In the genomic region with DNA sequence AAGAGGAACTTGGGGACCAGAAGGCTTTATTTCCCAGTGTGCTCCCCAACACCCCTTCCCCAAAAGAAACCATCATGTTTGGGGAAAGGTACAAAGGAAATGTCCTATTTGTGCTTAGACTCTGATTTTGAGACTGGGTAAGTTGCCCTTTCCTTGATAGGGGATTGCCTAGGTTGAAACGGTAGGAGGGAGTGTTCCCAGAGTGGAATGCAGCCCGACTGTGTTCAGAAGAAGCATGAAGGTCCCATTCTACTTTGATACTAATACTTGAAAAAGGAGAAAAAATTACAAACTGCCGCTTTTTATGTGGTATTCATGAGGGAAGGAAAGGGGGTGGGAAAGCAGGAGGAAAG, we compare ENCODE assay signal across 8 cellular contexts. TPM values are rescaled to one million over a fixed set of nuclear protein-coding genes. Genes with fewer than 3 reads are reported as not detected.
DNase-seq lines count a peak whose midpoint lies in the region; ATAC-seq and TF ChIP-seq lines count a peak whose summit lies in the region.
"Had no signal": no experiment of that assay in that cellular context is flagged by ENCODE, and none has a peak within 500 bp of the region (broad histone marks: within the 10 kb centered on the region; RNA-seq: fewer than 3 reads in every experiment).

No MANE protein-coding gene starts in this region.

- 67% methylated on average over 3 of the region's 3 CpGs for WGBS in esophagus muscularis mucosa

- H3K27ac ChIP-seq in naive thymus-derived CD4-positive, alpha-beta T cell (ENCODE audit: low read depth, low read length): peak overlapping the region; percentile 66
- no peak overlapping the region for H3K27ac ChIP-seq in esophagus muscularis mucosa (replicated peaks in 1 of 4)

- H3K9me3 ChIP-seq in T-helper 17 cell (ENCODE audit: control insufficient read depth, low read length, poor library complexity, severe bottlenecking): no peaks in the 10 kb centered on the region
- H3K9me3 ChIP-seq in naive thymus-derived CD4-positive, alpha-beta T cell (ENCODE audit: control insufficient read depth in 2 of 3, low read length in 3 of 3): no peaks in the 10 kb centered on the region
- no peaks in the 10 kb centered on the region for H3K9me3 ChIP-seq in esophagus muscularis mucosa

- CTCF ChIA-PET in naive thymus-derived CD4-positive, alpha-beta T cell (lab: Charles Lee): interaction anchor here (0.6 to 4.5 kb wide), 12 partner anchors 10 to 143 kb away, joined by 3 to 58 read pairs (median 4); partner anchors contain the start of genes MND1 and TMEM131L

- intact Hi-C loops in naive thymus-derived CD4-positive, alpha-beta T cell (cut with micrococcal nuclease): loop anchor here (1.0 to 5.0 kb wide), 13 partner anchors 17 to 896 kb away; partner anchors contain the start of genes FBXW7 (in 1 of the 2) and TMEM131L (in 1 of the 2)
- intact Hi-C loops in esophagus muscularis mucosa (cut with DNase I): loop anchor here (10.0 kb wide), 1 partner anchor 141 kb away; no protein-coding TSS in a partner anchor

- H3K36me3 ChIP-seq in naive thymus-derived CD4-positive, alpha-beta T cell (ENCODE audit: control insufficient read depth in 2 of 3, insufficient read depth in 3 of 3, low read length in 3 of 3): no peaks in the 10 kb centered on the region
- no peaks in the 10 kb centered on the region for H3K36me3 ChIP-seq in esophagus muscularis mucosa

- POLR2A ChIA-PET in naive thymus-derived CD4-positive, alpha-beta T cell (lab: Charles Lee): interaction anchor here (1.2 to 4.5 kb wide), 3 partner anchors 8 to 87 kb away, joined by 3 to 48 read pairs (median 4); partner anchors contain the start of gene TMEM131L

- no peaks in the 10 kb centered on the region for H3K27me3 ChIP-seq in naive thymus-derived CD4-positive, alpha-beta T cell (ENCODE audit: control insufficient read depth in 2 of 2, insufficient read depth in 2 of 2, low read length in 2 of 2)
- no peaks in the 10 kb centered on the region for H3K27me3 ChIP-seq in esophagus muscularis mucosa

- no peaks in the 10 kb centered on the region for H3K36me3 Mint-ChIP-seq in T-helper 17 cell (ENCODE audit: low read depth)
- H3K36me3 Mint-ChIP-seq in naive thymus-derived CD4-positive, alpha-beta T cell: no peaks in the 10 kb centered on the region
- no peaks in the 10 kb centered on the region for H3K36me3 Mint-ChIP-seq in mesothelial cell of epicardium

- H3K4me3 ChIP-seq in GM08714 (ENCODE audit: low read length) (peak overlapping the region; percentile 69), esophagus muscularis mucosa (no peak overlapping the region)
- peak overlapping the region; percentile 65 for H3K4me3 ChIP-seq in naive thymus-derived CD4-positive, alpha-beta T cell (ENCODE audit: low read length)

- DNase-seq in T-helper 17 cell: no peak
- DNase-seq in naive thymus-derived CD4-positive, alpha-beta T cell: no peak
- no peak for DNase-seq in esophagus muscularis mucosa (ENCODE audit: extremely low spot score)
- no peak for DNase-seq in amniotic stem cell (lab: John Stamatoyannopoulos, UW)
- no peak for DNase-seq in mesothelial cell of epicardium (ENCODE audit: low spot score in 2 of 2, unreplicated experiment in 2 of 2)
- DNase-seq: NCI-H526 treated with DMSO at 0.1 percent for 48 hours had no signal

- TF ChIP-seq CTCF in esophagus muscularis mucosa (IDR thresholded peaks at IDR 0.05): no peak
- TF ChIP-seq CTCF in mesothelial cell of epicardium (IDR thresholded peaks at IDR 0.05; ENCODE audit: unreplicated experiment): no peak

- H3K27me3 Mint-ChIP-seq in T-helper 17 cell (no peaks in the 10 kb centered on the region), mesothelial cell of epicardium (ENCODE audit: low read depth) (no peaks in the 10 kb centered on the region)
- no peaks in the 10 kb centered on the region for H3K27me3 Mint-ChIP-seq in naive thymus-derived CD4-positive, alpha-beta T cell

- H3K4me1 ChIP-seq in naive thymus-derived CD4-positive, alpha-beta T cell (ENCODE audit: control insufficient read depth in 2 of 2, insufficient read depth in 2 of 2, low read length in 2 of 2): peaks cover 15 to 52% of the 10 kb centered on the region in 2 donors
- peaks cover under 1 to 23% (median 15%) of the 10 kb centered on the region in 4 donors for H3K4me1 ChIP-seq in esophagus muscularis mucosa

- H3K4me1 Mint-ChIP-seq in T-helper 17 cell (peaks cover 36% of the 10 kb centered on the region), mesothelial cell of epicardium (peaks cover 11% of the 10 kb centered on the region)
- peaks cover 36 to 83% (median 72%) of the 10 kb centered on the region in 7 donors for H3K4me1 Mint-ChIP-seq in naive thymus-derived CD4-positive, alpha-beta T cell

- no peaks in the 10 kb centered on the region for H3K9me3 Mint-ChIP-seq in naive thymus-derived CD4-positive, alpha-beta T cell
- H3K9me3 Mint-ChIP-seq in mesothelial cell of epicardium: no peaks in the 10 kb centered on the region

- no peak for TF ChIP-seq EP300 in esophagus muscularis mucosa (IDR thresholded peaks at IDR 0.05)

- H3K4me3 Mint-ChIP-seq in T-helper 17 cell (peak overlapping the region; percentile 96), mesothelial cell of epicardium (no peak overlapping the region)
- H3K4me3 Mint-ChIP-seq in naive thymus-derived CD4-positive, alpha-beta T cell: peak overlapping the region; percentile 78 to 98 (median 87)

- ATAC-seq in GM21786 (IDR thresholded peaks at IDR 0.05; ENCODE audit: unreplicated experiment) (peak; percentile 6), T-helper 17 cell (no peak)
- no peak for ATAC-seq in naive thymus-derived CD4-positive, alpha-beta T cell

- TF ChIP-seq POLR2A in esophagus muscularis mucosa (IDR thresholded peaks at IDR 0.05; ENCODE audit: low read depth): no peak

- peak overlapping the region; percentile 98 for H3K27ac Mint-ChIP-seq in T-helper 17 cell
- H3K27ac Mint-ChIP-seq in naive thymus-derived CD4-positive, alpha-beta T cell: peak overlapping the region; percentile 88 to 98 (median 96)
- no peak overlapping the region for H3K27ac Mint-ChIP-seq in mesothelial cell of epicardium

RNA-seq across cellular contexts. Expression of gene TMEM131L, which starts 32.4 kb away (rescaled TPM):
- total RNA-seq in T-helper 17 cell (10 to 100 TPM; 83.8 to 92.7 TPM), esophagus muscularis mucosa (10 to 100 TPM; 10.3 to 16.3 (median 12.1) TPM), mesothelial cell of epicardium (11.0 to 13.9 TPM (median 11.4 TPM) in 3 replicates)
- 100 to 1,000 TPM in 2 of 5 experiments, 10 to 100 TPM in 3; 45.8 to 111 (median 97.7) TPM for total RNA-seq in naive thymus-derived CD4-positive, alpha-beta T cell
- 10 to 100 TPM; 45.7 to 59.9 TPM for polyA plus RNA-seq in naive thymus-derived CD4-positive, alpha-beta T cell

Comparison
In these comparisons a context has a peak if more than half of its experiments do, and no peak if none do; other contexts are left out.
1. H3K4me3 ChIP-seq: peak in GM08714 (single experiment) and naive thymus-derived CD4-positive, alpha-beta T cell (single experiment); none in esophagus muscularis mucosa (0 of 4).